12 cellular contexts compared by ENCODE assay signal in the genomic region with DNA sequence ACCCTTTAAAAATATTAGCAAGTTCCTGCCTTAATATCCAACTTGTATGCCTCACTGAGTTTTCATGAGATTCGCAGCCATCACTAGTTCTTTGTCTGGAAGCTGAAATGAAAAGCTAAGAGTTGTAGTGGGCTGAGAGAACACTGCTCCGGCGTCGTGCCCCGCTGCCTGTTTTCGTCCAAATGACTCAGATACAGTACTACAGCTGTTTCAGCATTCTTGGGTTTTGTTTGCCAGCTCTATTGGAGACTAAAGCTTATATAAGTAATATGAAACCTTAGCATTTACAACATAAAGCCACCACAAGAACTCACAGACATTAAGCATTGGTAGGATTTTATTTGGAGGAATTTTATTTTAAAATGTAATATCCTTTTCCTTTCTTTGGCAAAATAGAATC.
DNase-seq lines count a peak whose midpoint lies in the region; ATAC-seq lines count a peak whose summit lies in the region.
"Had no signal": no experiment of that assay in that cellular context is flagged by ENCODE, and none has a peak within 500 bp of the region (broad histone marks: within the 10 kb centered on the region; RNA-seq: fewer than 3 reads in every experiment).

No MANE protein-coding gene starts in this region.

- H3K27me3 ChIP-seq in aorta (ENCODE audit: control insufficient read depth in 1 of 2, insufficient read depth in 2 of 2, low read length in 1 of 2), result no peaks in the 10 kb centered on the region
- H3K27me3 ChIP-seq: ascending aorta, BLaER1, gastrocnemius medialis had no signal

- H3K4me1 ChIP-seq in aorta (ENCODE audit: control insufficient read depth in 1 of 2, insufficient read depth in 2 of 2, low read length in 2 of 2), result peaks cover 0 to 11% of the 10 kb centered on the region in 2 donors
- H3K4me1 ChIP-seq: BLaER1 had no signal

- ATAC-seq in left cardiac atrium, result peak; percentile 63 to 71
- ATAC-seq in Right ventricle myocardium superior (ENCODE audit: poor library complexity), result no peak
- no peak for ATAC-seq in aorta (ENCODE audit: low FRiP score)
- no peak for ATAC-seq in GM19397 (IDR thresholded peaks at IDR 0.05; ENCODE audit: unreplicated experiment)
- ATAC-seq in HG03354 (IDR thresholded peaks at IDR 0.05; ENCODE audit: poor library complexity, severe bottlenecking, unreplicated experiment), result no peak

- DNase-seq in left cardiac atrium, result peak; percentile 25
- DNase-seq in Right ventricle myocardium superior, result no peak
- DNase-seq in astrocyte of the hippocampus (ENCODE audit: low read depth, low spot score), result peak; percentile 77
- peak; percentile 38 for DNase-seq in medulla oblongata (ENCODE audit: extremely low spot score)
- peak; percentile 43 to 77 for DNase-seq in aorta
- DNase-seq in NCI-H146 treated with DMSO at 0.1 percent for 48 hours (lab: John Stamatoyannopoulos, UW; ENCODE audit: unreplicated experiment), result no peak
- DNase-seq: gastrocnemius medialis, NCI-H82 had no signal

- no peaks in the 10 kb centered on the region for H3K36me3 ChIP-seq in aorta (ENCODE audit: control insufficient read depth in 1 of 2, insufficient read depth in 2 of 2, low read length in 1 of 2)
- H3K36me3 ChIP-seq: ascending aorta, BLaER1, gastrocnemius medialis had no signal

- 7 to 9% methylated on average over 6 of the region's 6 CpGs for WGBS in aorta, 2 donors

- no peak overlapping the region for H3K27ac ChIP-seq in aorta (ENCODE audit: low read depth in 1 of 2, low read length in 2 of 2)
- H3K27ac ChIP-seq: ascending aorta, BLaER1, gastrocnemius medialis had no signal

- no peaks in the 10 kb centered on the region for H3K9me3 ChIP-seq in aorta (ENCODE audit: control insufficient read depth, low read length)
- H3K9me3 ChIP-seq: gastrocnemius medialis had no signal

- no peak overlapping the region for H3K4me3 ChIP-seq in aorta (ENCODE audit: low read length in 2 of 2)
- H3K4me3 ChIP-seq: ascending aorta, BLaER1, gastrocnemius medialis had no signal

- intact Hi-C loops in left cardiac atrium (cut with DNase I), result no loop called here
- intact Hi-C loops in Right ventricle myocardium superior (cut with DNase I), result no loop called here
- intact Hi-C loops in aorta (cut with DNase I), result no loop called here

Comparison
In these comparisons a context has a peak if more than half of its experiments do, and no peak if none do; other contexts are left out.
1. ATAC-seq: peak in left cardiac atrium (2 of 2); none in Right ventricle myocardium superior (single experiment), aorta (single experiment), GM19397 (single experiment) and HG03354 (single experiment).
2. DNase-seq: peak in left cardiac atrium (single experiment), astrocyte of the hippocampus (single experiment), medulla oblongata (single experiment) and aorta (2 of 2); none in Right ventricle myocardium superior (single experiment) and NCI-H146 treated with DMSO at 0.1 percent for 48 hours (single experiment).